ENCODE assay signal across 1 cellular context in genomic region chr16:84593825-84594724, GRCh38.
TF ChIP-seq lines count a peak whose summit lies in the region.

No MANE protein-coding gene starts in this region.

TF ChIP-seq in K562, 482 proteins besides CTCF, POLR2A, EP300 and RAD21 (continued from another document and continues in another):
- TF ChIP-seq, protein P1, sequence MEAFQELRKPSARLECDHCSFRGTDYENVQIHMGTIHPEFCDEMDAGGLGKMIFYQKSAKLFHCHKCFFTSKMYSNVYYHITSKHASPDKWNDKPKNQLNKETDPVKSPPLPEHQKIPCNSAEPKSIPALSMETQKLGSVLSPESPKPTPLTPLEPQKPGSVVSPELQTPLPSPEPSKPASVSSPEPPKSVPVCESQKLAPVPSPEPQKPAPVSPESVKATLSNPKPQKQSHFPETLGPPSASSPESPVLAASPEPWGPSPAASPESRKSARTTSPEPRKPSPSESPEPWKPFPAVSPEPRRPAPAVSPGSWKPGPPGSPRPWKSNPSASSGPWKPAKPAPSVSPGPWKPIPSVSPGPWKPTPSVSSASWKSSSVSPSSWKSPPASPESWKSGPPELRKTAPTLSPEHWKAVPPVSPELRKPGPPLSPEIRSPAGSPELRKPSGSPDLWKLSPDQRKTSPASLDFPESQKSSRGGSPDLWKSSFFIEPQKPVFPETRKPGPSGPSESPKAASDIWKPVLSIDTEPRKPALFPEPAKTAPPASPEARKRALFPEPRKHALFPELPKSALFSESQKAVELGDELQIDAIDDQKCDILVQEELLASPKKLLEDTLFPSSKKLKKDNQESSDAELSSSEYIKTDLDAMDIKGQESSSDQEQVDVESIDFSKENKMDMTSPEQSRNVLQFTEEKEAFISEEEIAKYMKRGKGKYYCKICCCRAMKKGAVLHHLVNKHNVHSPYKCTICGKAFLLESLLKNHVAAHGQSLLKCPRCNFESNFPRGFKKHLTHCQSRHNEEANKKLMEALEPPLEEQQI (IDR thresholded peaks at IDR 0.05) = no peak
- TF ChIP-seq MXI1 (IDR thresholded peaks at IDR 0.05; ENCODE audit: low read depth, low read length) = no peak
- TF ChIP-seq TRIM24 (IDR thresholded peaks at IDR 0.05) = peak in 1 of 2 experiments; percentile 65; a peak in 1 of 4 replicates
- TF ChIP-seq CREB1 (IDR thresholded peaks at IDR 0.05) = no peak
- peak; percentile 64; the same call in 1 of the 2 replicates for TF ChIP-seq CREB1 (CRISPR knock-in tag; IDR thresholded peaks at IDR 0.05)
- TF ChIP-seq ZNF212 (CRISPR knock-in tag; IDR thresholded peaks at IDR 0.05) = no peak
- no peak; a peak in 1 of 4 replicates for TF ChIP-seq SIX5 (IDR thresholded peaks at IDR 0.05; ENCODE audit: borderline replicate concordance in 1 of 2, insufficient read depth in 1 of 2, low read depth in 1 of 2, low read length in 2 of 2)
- TF ChIP-seq ZFP1 (CRISPR knock-in tag; IDR thresholded peaks at IDR 0.05) = no peak
- no peak for TF ChIP-seq HNRNPUL1 (IDR thresholded peaks at IDR 0.05; ENCODE audit: low read length)
- no peak for TF ChIP-seq ZNF398 (CRISPR knock-in tag; IDR thresholded peaks at IDR 0.05)
- TF ChIP-seq TARDBP (IDR thresholded peaks at IDR 0.05) = no peak
- peak in 1 of 2 experiments; percentile 17; a peak in 1 of 4 replicates for TF ChIP-seq FOXA3 (CRISPR knock-in tag; conservative IDR thresholded peaks at IDR 0.05 in 1 of 2, IDR thresholded peaks at IDR 0.05 in 1 of 2)
- TF ChIP-seq SMAD1 (IDR thresholded peaks at IDR 0.05; ENCODE audit: low read depth, low read length, partially characterized antibody) = no peak
- peak; percentile 64 to 78; a peak in 3 of 4 replicates for TF ChIP-seq TEAD1 (CRISPR knock-in tag; IDR thresholded peaks at IDR 0.05)
- no peak for TF ChIP-seq MCM5 (IDR thresholded peaks at IDR 0.05; ENCODE audit: low read depth)
- no peak for TF ChIP-seq E2F4 (CRISPR knock-in tag; IDR thresholded peaks at IDR 0.05; ENCODE audit: low read depth)
- TF ChIP-seq BCL6 (CRISPR knock-in tag; IDR thresholded peaks at IDR 0.05) = no peak
- TF ChIP-seq E4F1 (CRISPR knock-in tag; IDR thresholded peaks at IDR 0.05; ENCODE audit: borderline replicate concordance) = no peak
- no peak for TF ChIP-seq SMC3 (conservative IDR thresholded peaks at IDR 0.05; ENCODE audit: insufficient read depth, low read depth, low read length)
- no peak for TF ChIP-seq NELFE (IDR thresholded peaks at IDR 0.05; ENCODE audit: insufficient read depth, insufficient read length)
- TF ChIP-seq, protein P2, sequence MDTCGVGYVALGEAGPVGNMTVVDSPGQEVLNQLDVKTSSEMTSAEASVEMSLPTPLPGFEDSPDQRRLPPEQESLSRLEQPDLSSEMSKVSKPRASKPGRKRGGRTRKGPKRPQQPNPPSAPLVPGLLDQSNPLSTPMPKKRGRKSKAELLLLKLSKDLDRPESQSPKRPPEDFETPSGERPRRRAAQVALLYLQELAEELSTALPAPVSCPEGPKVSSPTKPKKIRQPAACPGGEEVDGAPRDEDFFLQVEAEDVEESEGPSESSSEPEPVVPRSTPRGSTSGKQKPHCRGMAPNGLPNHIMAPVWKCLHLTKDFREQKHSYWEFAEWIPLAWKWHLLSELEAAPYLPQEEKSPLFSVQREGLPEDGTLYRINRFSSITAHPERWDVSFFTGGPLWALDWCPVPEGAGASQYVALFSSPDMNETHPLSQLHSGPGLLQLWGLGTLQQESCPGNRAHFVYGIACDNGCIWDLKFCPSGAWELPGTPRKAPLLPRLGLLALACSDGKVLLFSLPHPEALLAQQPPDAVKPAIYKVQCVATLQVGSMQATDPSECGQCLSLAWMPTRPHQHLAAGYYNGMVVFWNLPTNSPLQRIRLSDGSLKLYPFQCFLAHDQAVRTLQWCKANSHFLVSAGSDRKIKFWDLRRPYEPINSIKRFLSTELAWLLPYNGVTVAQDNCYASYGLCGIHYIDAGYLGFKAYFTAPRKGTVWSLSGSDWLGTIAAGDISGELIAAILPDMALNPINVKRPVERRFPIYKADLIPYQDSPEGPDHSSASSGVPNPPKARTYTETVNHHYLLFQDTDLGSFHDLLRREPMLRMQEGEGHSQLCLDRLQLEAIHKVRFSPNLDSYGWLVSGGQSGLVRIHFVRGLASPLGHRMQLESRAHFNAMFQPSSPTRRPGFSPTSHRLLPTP (IDR thresholded peaks at IDR 0.05; ENCODE audit: borderline replicate concordance, extremely low read depth, insufficient read length) = no peak
- TF ChIP-seq, protein P3, sequence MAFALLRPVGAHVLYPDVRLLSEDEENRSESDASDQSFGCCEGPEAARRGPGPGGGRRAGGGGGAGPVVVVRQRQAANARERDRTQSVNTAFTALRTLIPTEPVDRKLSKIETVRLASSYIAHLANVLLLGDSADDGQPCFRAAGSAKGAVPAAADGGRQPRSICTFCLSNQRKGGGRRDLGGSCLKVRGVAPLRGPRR (CRISPR knock-in tag; IDR thresholded peaks at IDR 0.05) = no peak
- no peak for TF ChIP-seq ZNF699 (CRISPR knock-in tag; IDR thresholded peaks at IDR 0.05; ENCODE audit: insufficient replicate concordance)
- peak; percentile 73 for TF ChIP-seq ETV1 (tag; conservative IDR thresholded peaks at IDR 0.05; ENCODE audit: low read depth)
- peak; percentile 79 for TF ChIP-seq JUND (IDR thresholded peaks at IDR 0.05; ENCODE audit: borderline replicate concordance, low read depth, low read length)
- TF ChIP-seq JUND (tag; IDR thresholded peaks at IDR 0.05; ENCODE audit: borderline replicate concordance, low read depth, low read length) = peak; percentile 86; the same call in 2 of the 3 replicates
- no peak for TF ChIP-seq TSHZ1 (CRISPR knock-in tag; IDR thresholded peaks at IDR 0.05)
- no peak for TF ChIP-seq ATF1 (CRISPR knock-in tag; IDR thresholded peaks at IDR 0.05)
- peak; percentile 88 for TF ChIP-seq ATF1 (tag; IDR thresholded peaks at IDR 0.05)
- 0 out of 2 replicates have a peak, but pooled peaks have one; percentile 24 for TF ChIP-seq NR1H2 (CRISPR knock-in tag; IDR thresholded peaks at IDR 0.05)
- TF ChIP-seq RFX7 (CRISPR knock-in tag; IDR thresholded peaks at IDR 0.05) = no peak
- peak; percentile 76; the same call in 1 of the 2 replicates for TF ChIP-seq GATA2 (CRISPR knock-in tag; IDR thresholded peaks at IDR 0.05)
- peak; percentile 81 for TF ChIP-seq HDAC3 (IDR thresholded peaks at IDR 0.05; ENCODE audit: borderline replicate concordance, partially characterized antibody)
- TF ChIP-seq, protein P4, sequence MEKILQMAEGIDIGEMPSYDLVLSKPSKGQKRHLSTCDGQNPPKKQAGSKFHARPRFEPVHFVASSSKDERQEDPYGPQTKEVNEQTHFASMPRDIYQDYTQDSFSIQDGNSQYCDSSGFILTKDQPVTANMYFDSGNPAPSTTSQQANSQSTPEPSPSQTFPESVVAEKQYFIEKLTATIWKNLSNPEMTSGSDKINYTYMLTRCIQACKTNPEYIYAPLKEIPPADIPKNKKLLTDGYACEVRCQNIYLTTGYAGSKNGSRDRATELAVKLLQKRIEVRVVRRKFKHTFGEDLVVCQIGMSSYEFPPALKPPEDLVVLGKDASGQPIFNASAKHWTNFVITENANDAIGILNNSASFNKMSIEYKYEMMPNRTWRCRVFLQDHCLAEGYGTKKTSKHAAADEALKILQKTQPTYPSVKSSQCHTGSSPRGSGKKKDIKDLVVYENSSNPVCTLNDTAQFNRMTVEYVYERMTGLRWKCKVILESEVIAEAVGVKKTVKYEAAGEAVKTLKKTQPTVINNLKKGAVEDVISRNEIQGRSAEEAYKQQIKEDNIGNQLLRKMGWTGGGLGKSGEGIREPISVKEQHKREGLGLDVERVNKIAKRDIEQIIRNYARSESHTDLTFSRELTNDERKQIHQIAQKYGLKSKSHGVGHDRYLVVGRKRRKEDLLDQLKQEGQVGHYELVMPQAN (IDR thresholded peaks at IDR 0.05; ENCODE audit: borderline replicate concordance) = no peak
- no peak for TF ChIP-seq MYBL2 (IDR thresholded peaks at IDR 0.05; ENCODE audit: low read depth)
- no peak for TF ChIP-seq MYBL2 (CRISPR knock-in tag; IDR thresholded peaks at IDR 0.05; ENCODE audit: borderline replicate concordance)
- TF ChIP-seq ZNF512 (tag; IDR thresholded peaks at IDR 0.05) = no peak
- TF ChIP-seq GATAD2B (IDR thresholded peaks at IDR 0.05; ENCODE audit: borderline replicate concordance) = peak; percentile 63; the same call in 1 of the 2 replicates
